ENCODE assay signal across 12 cellular contexts in genomic region chr20:10634683-10635411, GRCh38. TPM values are rescaled to one million over a fixed set of nuclear protein-coding genes. Genes with fewer than 3 reads are reported as not detected.
A peak's percentile ranks its signal among the peaks of the same experiment; 100 is the strongest.
DNase-seq lines count a peak whose midpoint lies in the region; ATAC-seq and TF ChIP-seq lines count a peak whose summit lies in the region.
"Had no signal": no experiment of that assay in that cellular context is flagged by ENCODE, and none has a peak within 500 bp of the region (broad histone marks: within the 10 kb centered on the region; RNA-seq: fewer than 3 reads in every experiment).

No MANE protein-coding gene starts in this region.

- H3K36me3 ChIP-seq in osteoblast (ENCODE audit: insufficient read depth, low read length) (peaks cover 18% of the 10 kb centered on the region), Caco-2 (ENCODE audit: control insufficient read depth, insufficient read depth, low read length) (peaks cover 1% of the 10 kb centered on the region; the same call in 1 of the 2 replicates)

- DNase-seq in AG04449 (ENCODE audit: low read depth, low spot score) (peak; percentile 86), NB4 (ENCODE audit: low read depth) (peak; percentile 77), epithelial cell of esophagus (ENCODE audit: low read depth) (peak; percentile 78), osteoblast (ENCODE audit: insufficient read length, low spot score, missing footprints) (peak; percentile 78), Caco-2 (no peak), NCI-H1417 (lab: John Stamatoyannopoulos, UW) (no peak), GDM1 (lab: John Stamatoyannopoulos, UW) (no peak)
- DNase-seq: activated gamma-delta T cell, NCI-H2081 had no signal

- CTCF ChIA-PET in AG04449 (lab: Yijun Ruan, JAX) = interaction anchor here (0.9 kb wide), 1 partner anchor 10 kb away, joined by 3 read pairs; no protein-coding TSS in a partner anchor
- CTCF ChIA-PET in Caco-2 (lab: Charles Lee) = no interaction called here

- H3K36me3 Mint-ChIP-seq in Caco-2 (ENCODE audit: insufficient read depth, unreplicated experiment) = peaks cover 36% of the 10 kb centered on the region

- no peak for ATAC-seq in HG02981 (IDR thresholded peaks at IDR 0.05; ENCODE audit: unreplicated experiment)
- ATAC-seq: Panc1, WTC11 had no signal

- H3K4me2 ChIP-seq in osteoblast (ENCODE audit: insufficient read depth, low read length) = peak overlapping the region; percentile 63

- no peaks in the 10 kb centered on the region for H3K27me3 ChIP-seq in osteoblast (ENCODE audit: insufficient read depth, low read length)
- H3K27me3 ChIP-seq in Caco-2 (replicated peaks; ENCODE audit: control insufficient read depth, insufficient read depth, low read length) = no peaks in the 10 kb centered on the region

- H3K9me3 ChIP-seq in osteoblast (ENCODE audit: low read depth, low read length) = no peaks in the 10 kb centered on the region
- H3K9me3 ChIP-seq in Caco-2 = no peaks in the 10 kb centered on the region

- peak overlapping the region; percentile 83 for H3K27ac ChIP-seq in osteoblast (ENCODE audit: low read depth, low read length)

- no peak overlapping the region for H2AFZ ChIP-seq in osteoblast (ENCODE audit: low read length)

- POLR2A ChIA-PET in AG04449 (lab: Yijun Ruan, JAX) (no interaction called here), Caco-2 (lab: Charles Lee) (no interaction called here)

- no peaks in the 10 kb centered on the region for H3K9me3 Mint-ChIP-seq in Caco-2 (ENCODE audit: unreplicated experiment)
- H3K9me3 Mint-ChIP-seq: WTC11 had no signal

- no peaks in the 10 kb centered on the region for H4K20me1 ChIP-seq in osteoblast (ENCODE audit: insufficient read depth, low read length)

- H3K4me1 ChIP-seq in osteoblast (ENCODE audit: insufficient read depth, low read length) (peaks cover 37% of the 10 kb centered on the region), Caco-2 (0 out of 2 replicates have a peak, but pooled peaks cover 10% of the 10 kb centered on the region)

- peaks cover 11% of the 10 kb centered on the region for H3K4me1 Mint-ChIP-seq in Caco-2 (ENCODE audit: low read depth, unreplicated experiment)

- no TSS peak for BruUV-seq in Caco-2 (replicated peaks; lab: Mats Ljungman, UMichigan)

- no peak for TF ChIP-seq POLR2A in NB4 (IDR thresholded peaks at IDR 0.05; ENCODE audit: extremely low read depth, insufficient read length)

- H3K4me3 Mint-ChIP-seq in Caco-2 (ENCODE audit: unreplicated experiment) = no peak overlapping the region
- H3K4me3 Mint-ChIP-seq: WTC11 had no signal

- intact Hi-C loops in Caco-2 (cut with micrococcal nuclease; ENCODE audit: unreplicated experiment) = no loop called here

- H3K27me3 Mint-ChIP-seq in Caco-2 (ENCODE audit: insufficient read depth, unreplicated experiment) = no peaks in the 10 kb centered on the region

- TF ChIP-seq CTCF in AG04449 (IDR thresholded peaks at IDR 0.05; ENCODE audit: insufficient read depth, low read length, missing control alignments) = no peak
- no peak for TF ChIP-seq CTCF in NB4 (IDR thresholded peaks at IDR 0.05; ENCODE audit: low read depth, low read length)
- TF ChIP-seq CTCF in epithelial cell of esophagus (IDR thresholded peaks at IDR 0.05; ENCODE audit: insufficient read depth, low read depth, low read length, missing control alignments) = no peak
- TF ChIP-seq CTCF in osteoblast (IDR thresholded peaks at IDR 0.05; ENCODE audit: extremely low read depth, low read depth, low read length) = no peak
- no peak for TF ChIP-seq CTCF in Caco-2 (IDR thresholded peaks at IDR 0.05; ENCODE audit: insufficient read depth in 1 of 2, low read depth in 1 of 2, low read length in 1 of 2, severe bottlenecking in 1 of 2, unreplicated experiment in 1 of 2)

- H3K4me3 ChIP-seq in AG04449 (ENCODE audit: low read depth, low read length) (no peak overlapping the region), NB4 (ENCODE audit: low read depth, low read length) (peak overlapping the region; percentile 2), epithelial cell of esophagus (ENCODE audit: low read length) (no peak overlapping the region), osteoblast (ENCODE audit: insufficient read depth, low read length) (peak overlapping the region; percentile 7), Caco-2 (ENCODE audit: low read depth, low read length) (no peak overlapping the region)

- peaks cover under 1% of the 10 kb centered on the region for H3K79me2 ChIP-seq in osteoblast (ENCODE audit: insufficient read depth, low read length)

- H3K27ac Mint-ChIP-seq in Caco-2 (ENCODE audit: unreplicated experiment) = no peak overlapping the region
- H3K27ac Mint-ChIP-seq: WTC11 had no signal

RNA-seq across cellular contexts. Expression of gene JAG1, which starts 39.0 kb away (rescaled TPM):
- total RNA-seq in osteoblast (49.2 and 60.1 TPM in 2 replicates), Caco-2 (2022) (69.1 and 69.8 TPM in 2 replicates)

Comparison
In these comparisons a context has a peak if more than half of its experiments do, and no peak if none do; other contexts are left out.
1. DNase-seq: peak in AG04449 (single experiment), NB4 (single experiment), epithelial cell of esophagus (single experiment) and osteoblast (single experiment); none in Caco-2 (0 of 2), NCI-H1417 (0 of 3) and GDM1 (single experiment).
2. H3K4me3 ChIP-seq: peak in NB4 (single experiment) and osteoblast (single experiment); none in AG04449 (single experiment), epithelial cell of esophagus (single experiment) and Caco-2 (single experiment).